In the genomic region with DNA sequence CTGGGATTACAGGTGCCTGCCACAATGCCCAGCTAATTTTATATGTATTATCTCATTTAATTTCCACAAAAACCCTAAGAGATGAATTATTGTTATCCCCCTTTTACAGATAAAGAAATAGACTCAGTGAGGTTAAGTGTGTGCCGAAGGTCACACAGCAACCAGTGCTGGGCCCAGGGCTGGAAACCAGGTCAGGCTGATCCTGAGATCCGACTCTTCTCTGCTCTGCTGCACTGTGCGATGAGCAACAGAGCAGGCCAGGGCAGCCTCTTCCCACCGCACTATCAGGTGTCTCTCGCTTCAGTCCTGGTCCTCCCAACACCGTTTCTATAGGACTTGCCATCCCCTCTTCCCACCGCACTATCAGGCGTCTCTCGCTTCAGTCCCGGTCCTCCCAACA, we compare ENCODE assay signal across 16 cellular contexts. TPM values are rescaled to one million over a fixed set of nuclear protein-coding genes. Genes with fewer than 3 reads are reported as not detected.
DNase-seq lines count a peak whose midpoint lies in the region; ATAC-seq, FAIRE-seq and TF ChIP-seq lines count a peak whose summit lies in the region.
"Had no signal": no experiment of that assay in that cellular context is flagged by ENCODE, and none has a peak within 500 bp of the region (broad histone marks: within the 10 kb centered on the region; RNA-seq: fewer than 3 reads in every experiment).

No MANE protein-coding gene starts in this region.

- no peak for FAIRE-seq in HTR-8/SVneo (lab: Jason Lieb, UNC)

- H3K79me2 ChIP-seq in DOHH2 (ENCODE audit: control insufficient read depth, low read length): peaks cover 14% of the 10 kb centered on the region

- no peak overlapping the region for H3K4me3 Mint-ChIP-seq in endodermal cell
- H3K4me3 Mint-ChIP-seq: CD8-positive, alpha-beta memory T cell had no signal

- H3K27ac ChIP-seq in DOHH2 (ENCODE audit: low read depth, low read length): peak overlapping the region; percentile 97
- H3K27ac ChIP-seq in endodermal cell (ENCODE audit: low read depth, low read length): no peak overlapping the region
- H3K27ac ChIP-seq: SJSA1 had no signal

- no peaks in the 10 kb centered on the region for H3K9me2 ChIP-seq in DOHH2 (replicated peaks; ENCODE audit: control insufficient read depth, low read length)

- H3K36me3 Mint-ChIP-seq in endodermal cell (ENCODE audit: low read depth): no peaks in the 10 kb centered on the region
- H3K36me3 Mint-ChIP-seq: CD8-positive, alpha-beta memory T cell; IgD-negative memory B cell had no signal

- no peaks in the 10 kb centered on the region for H3K9me3 Mint-ChIP-seq in endodermal cell
- H3K9me3 Mint-ChIP-seq: IgD-negative memory B cell had no signal

- peaks cover 35% of the 10 kb centered on the region for H3F3A ChIP-seq in DOHH2 (ENCODE audit: control insufficient read depth, insufficient read depth)

- H3K4me2 ChIP-seq in DOHH2 (ENCODE audit: low read length): peak overlapping the region; percentile 99

- ATAC-seq in GM18519 (IDR thresholded peaks at IDR 0.05; ENCODE audit: low FRiP score, unreplicated experiment): no peak

- H3K4me1 ChIP-seq in BE2C (peaks cover 28% of the 10 kb centered on the region), DOHH2 (ENCODE audit: control insufficient read depth, low read length) (peaks cover 90% of the 10 kb centered on the region), adipocyte (ENCODE audit: control insufficient read depth, insufficient read depth, low read length) (peaks cover 25% of the 10 kb centered on the region), endodermal cell (ENCODE audit: control insufficient read depth, insufficient read depth, low read length) (peaks cover 4% of the 10 kb centered on the region)
- H3K4me1 ChIP-seq: HAP-1 had no signal

- no peak for TF ChIP-seq CTCF in BE2C (IDR thresholded peaks at IDR 0.05; ENCODE audit: low read depth, low read length)
- no peak for TF ChIP-seq CTCF in DOHH2 (IDR thresholded peaks at IDR 0.05; ENCODE audit: low read depth, low read length, poor library complexity, severe bottlenecking)
- TF ChIP-seq CTCF in endodermal cell (conservative IDR thresholded peaks at IDR 0.05): no peak

- peaks cover 30% of the 10 kb centered on the region for H3K4me1 Mint-ChIP-seq in endodermal cell
- H3K4me1 Mint-ChIP-seq: CD8-positive, alpha-beta memory T cell had no signal

- no peaks in the 10 kb centered on the region for H3K27me3 ChIP-seq in BE2C
- no peaks in the 10 kb centered on the region for H3K27me3 ChIP-seq in DOHH2 (ENCODE audit: control insufficient read depth, low read length)
- no peaks in the 10 kb centered on the region for H3K27me3 ChIP-seq in adipocyte (replicated peaks; ENCODE audit: control insufficient read depth, insufficient read depth, low read length)
- no peaks in the 10 kb centered on the region for H3K27me3 ChIP-seq in endodermal cell (ENCODE audit: control insufficient read depth, insufficient read depth, low read length, poor library complexity, severe bottlenecking)
- H3K27me3 ChIP-seq: SJSA1 had no signal

- H3K9me3 ChIP-seq in BE2C (no peaks in the 10 kb centered on the region), DOHH2 (ENCODE audit: control insufficient read depth, insufficient read depth, low read length) (no peaks in the 10 kb centered on the region), adipocyte (ENCODE audit: control insufficient read depth, low read length) (no peaks in the 10 kb centered on the region), endodermal cell (ENCODE audit: control insufficient read depth, low read length) (no peaks in the 10 kb centered on the region)
- H3K9me3 ChIP-seq: HAP-1, SJSA1 had no signal

- H3K4me3 ChIP-seq in BE2C (ENCODE audit: low read depth, low read length): peak overlapping the region; percentile 10; the same call in 1 of the 2 replicates
- H3K4me3 ChIP-seq in DOHH2 (ENCODE audit: low read length): peak overlapping the region; percentile 89
- no peak overlapping the region for H3K4me3 ChIP-seq in adipocyte (ENCODE audit: low read length)
- H3K4me3 ChIP-seq in endodermal cell (ENCODE audit: low read length): no peak overlapping the region
- H3K4me3 ChIP-seq: HAP-1, SJSA1 had no signal

- no peaks in the 10 kb centered on the region for H4K20me1 ChIP-seq in DOHH2 (ENCODE audit: control insufficient read depth, insufficient read depth, low read depth, low read length)

- H3K36me3 ChIP-seq in BE2C: no peaks in the 10 kb centered on the region
- H3K36me3 ChIP-seq in DOHH2 (ENCODE audit: control insufficient read depth, low read length): peaks cover 25% of the 10 kb centered on the region
- H3K36me3 ChIP-seq in adipocyte (ENCODE audit: control insufficient read depth, insufficient read depth, low read length, severe bottlenecking): no peaks in the 10 kb centered on the region
- no peaks in the 10 kb centered on the region for H3K36me3 ChIP-seq in endodermal cell (ENCODE audit: control insufficient read depth, insufficient read depth, low read length)
- H3K36me3 ChIP-seq: HAP-1, SJSA1 had no signal

- H3K27ac Mint-ChIP-seq in endodermal cell: no peak overlapping the region
- H3K27ac Mint-ChIP-seq: CD8-positive, alpha-beta memory T cell had no signal

- H3K9ac ChIP-seq in adipocyte (ENCODE audit: low read length) (peak overlapping the region; percentile 10), endodermal cell (ENCODE audit: extremely low read depth, low read length, poor library complexity, severe bottlenecking) (no peak overlapping the region)

- intact Hi-C loops in posterior vena cava (cut with DNase I): no loop called here

- WGBS in endodermal cell (ENCODE audit: insufficient coverage in 1 of 2, insufficient read length in 1 of 2), 2 experiments: 98% methylated on average over 10 of the region's 10 CpGs

- DNase-seq in BE2C: no peak
- DNase-seq in adipocyte (ENCODE audit: low read depth): no peak
- peak; percentile 49 for DNase-seq in posterior vena cava (ENCODE audit: low spot score)
- DNase-seq in HTR-8/SVneo (ENCODE audit: insufficient read length, low spot score): no peak
- no peak for DNase-seq in endodermal cell
- DNase-seq: CD8-positive, alpha-beta memory T cell; Kasumi-1; MM.1S; NCI-H1092; NCI-H1436 treated with DMSO at 0.1 percent for 48 hours; NCI-H2029 had no signal

- H3K27me3 Mint-ChIP-seq in endodermal cell (ENCODE audit: insufficient read depth): no peaks in the 10 kb centered on the region

RNA-seq across cellular contexts. Expression of a gene that starts 24.8 kb away (rescaled TPM):
- 14.4 TPM for polyA plus RNA-seq in BE2C (2012; ENCODE audit: insufficient read depth, insufficient read length, low read depth)
- 1 to 10 TPM; 1.6 to 2.0 TPM for total RNA-seq in posterior vena cava
- 10 to 100 TPM; 10.5 to 14.7 TPM for total RNA-seq in endodermal cell
- 14.4 TPM for polyA plus RNA-seq in endodermal cell (2013, experiment 1 of 2)
- 15.2 TPM for polyA plus RNA-seq in endodermal cell (2013, experiment 2 of 2)

Comparison
In these comparisons a context has a peak if more than half of its experiments do, and no peak if none do; other contexts are left out.
1. H3K4me3 ChIP-seq: peak in BE2C (single experiment) and DOHH2 (single experiment); none in adipocyte (single experiment) and endodermal cell (single experiment).